Comparison of ENCODE assay signal across 10 cellular contexts in genomic region chr7:3754488-3755365, GRCh38.
DNase-seq lines count a peak whose midpoint lies in the region; ATAC-seq and TF ChIP-seq lines count a peak whose summit lies in the region.
"Had no signal": no experiment of that assay in that cellular context is flagged by ENCODE, and none has a peak within 500 bp of the region (broad histone marks: within the 10 kb centered on the region; RNA-seq: fewer than 3 reads in every experiment).

No MANE protein-coding gene starts in this region.

- no peaks in the 10 kb centered on the region for H3K9me3 Mint-ChIP-seq in mesothelial cell of epicardium

- DNase-seq in DMS 273 (lab: John Stamatoyannopoulos, UW; ENCODE audit: unreplicated experiment) (peak; percentile 91), NCI-H2196 (lab: John Stamatoyannopoulos, UW; ENCODE audit: unreplicated experiment) (peak; percentile 83), cerebellum (ENCODE audit: low spot score) (peak; percentile 24), mesothelial cell of epicardium (ENCODE audit: low spot score in 2 of 2, unreplicated experiment in 2 of 2) (no peak), GF-D8 (lab: John Stamatoyannopoulos, UW) (no peak), EL (no peak), T-helper 9 cell (no peak)
- DNase-seq: stimulated activated CD4-positive, alpha-beta T cell treated with anti-CD3 and anti-CD28 coated beads, Interleukin-4, amount 100 ng/mL, for 24 hours; T-helper 1 cell had no signal

- H3K27me3 Mint-ChIP-seq in mesothelial cell of epicardium (ENCODE audit: low read depth): no peaks in the 10 kb centered on the region

- TF ChIP-seq CTCF in mesothelial cell of epicardium (IDR thresholded peaks at IDR 0.05; ENCODE audit: unreplicated experiment): no peak

- peaks cover 13% of the 10 kb centered on the region for H3K4me1 Mint-ChIP-seq in mesothelial cell of epicardium

- H3K4me3 Mint-ChIP-seq in mesothelial cell of epicardium: no peak overlapping the region

- ATAC-seq in HG03095 (IDR thresholded peaks at IDR 0.05; ENCODE audit: unreplicated experiment): no peak

- H3K36me3 Mint-ChIP-seq in mesothelial cell of epicardium: no peaks in the 10 kb centered on the region

- H3K27ac Mint-ChIP-seq in mesothelial cell of epicardium: peak overlapping the region; percentile 78

Comparison
In these comparisons a context has a peak if more than half of its experiments do, and no peak if none do; other contexts are left out.
1. DNase-seq: peak in DMS 273 (single experiment), NCI-H2196 (single experiment) and cerebellum (single experiment); none in mesothelial cell of epicardium (0 of 2), GF-D8 (single experiment), EL (single experiment) and T-helper 9 cell (single experiment).